21 cellular contexts compared by ENCODE assay signal in the genomic region with DNA sequence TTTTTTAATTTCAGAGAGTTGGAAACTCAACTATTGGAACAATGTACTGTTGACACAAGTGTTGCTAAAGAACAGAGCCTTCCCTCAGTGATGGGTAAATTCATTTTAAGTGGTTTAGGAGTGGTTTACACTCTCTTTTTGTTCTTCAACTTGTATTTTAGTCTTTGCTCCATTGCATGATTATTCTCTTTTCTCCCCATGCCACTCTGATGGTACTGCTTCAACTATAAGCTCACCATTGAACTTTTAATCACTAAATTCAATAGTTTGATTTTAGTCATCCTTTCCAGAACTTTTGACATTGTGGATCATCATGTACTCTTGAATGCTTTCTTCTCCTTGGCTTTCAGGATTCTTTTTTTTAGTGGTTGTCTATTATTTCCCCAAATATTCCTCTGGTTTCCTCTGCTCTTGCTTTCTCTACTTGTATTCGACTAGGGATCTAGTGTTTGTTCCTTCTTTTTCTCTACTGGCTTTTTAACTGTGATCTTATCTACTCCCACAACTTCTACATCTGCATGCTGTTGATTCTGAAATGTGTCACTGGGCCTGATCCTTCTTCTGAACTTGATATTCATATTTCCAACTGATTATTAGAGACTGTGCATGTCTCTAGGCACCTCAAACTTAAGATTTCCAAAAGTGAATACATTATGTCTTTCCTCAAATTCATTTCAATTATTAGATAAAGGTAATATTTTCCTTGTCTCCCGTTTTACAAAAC. TPM values are rescaled to one million over a fixed set of nuclear protein-coding genes. Genes with fewer than 3 reads are reported as not detected.
A peak's percentile ranks its signal among the peaks of the same experiment; 100 is the strongest.
DNase-seq lines count a peak whose midpoint lies in the region; ATAC-seq, FAIRE-seq and TF ChIP-seq lines count a peak whose summit lies in the region.
"Had no signal": no experiment of that assay in that cellular context is flagged by ENCODE, and none has a peak within 500 bp of the region (broad histone marks: within the 10 kb centered on the region; RNA-seq: fewer than 3 reads in every experiment).

No MANE protein-coding gene starts in this region.

- no peaks in the 10 kb centered on the region for H3K9me3 ChIP-seq in astrocyte (ENCODE audit: insufficient read depth, low read depth, low read length)
- H3K9me3 ChIP-seq: A549, Caco-2 had no signal

- H3K27me3 Mint-ChIP-seq in activated T-cell treated with anti-CD3 and anti-CD28 coated beads, Interleukin-2, amount 50 U/mL, for 72 hours (ENCODE audit: low read depth): no peaks in the 10 kb centered on the region
- H3K27me3 Mint-ChIP-seq in T-helper 2 cell treated with Interferon-gamma antibody and Interleukin-4, amounts not matched to agents 5 μg/mL and 100 μg/mL, for 36 hours (ENCODE audit: low read depth): no peaks in the 10 kb centered on the region
- no peaks in the 10 kb centered on the region for H3K27me3 Mint-ChIP-seq in astrocyte (ENCODE audit: low read depth, unreplicated experiment)
- H3K27me3 Mint-ChIP-seq: CD4-positive, alpha-beta T cell had no signal

- peaks cover 7% of the 10 kb centered on the region for H3K4me1 Mint-ChIP-seq in activated T-cell treated with anti-CD3 and anti-CD28 coated beads, Interleukin-2, amount 50 U/mL, for 72 hours (ENCODE audit: low read depth)
- peaks cover 5% of the 10 kb centered on the region for H3K4me1 Mint-ChIP-seq in T-helper 2 cell treated with Interferon-gamma antibody and Interleukin-4, amounts not matched to agents 5 μg/mL and 100 μg/mL, for 36 hours (ENCODE audit: low read depth)
- H3K4me1 Mint-ChIP-seq in astrocyte (ENCODE audit: low read depth, unreplicated experiment): peaks cover 9% of the 10 kb centered on the region
- H3K4me1 Mint-ChIP-seq in stimulated activated effector memory CD8-positive, alpha-beta T cell treated with anti-CD3 and anti-CD28 coated beads, Interleukin-12 subunit alpha, Interleukin-12 subunit beta, amount 100 ng/mL, for 72 hours: peaks cover 7% of the 10 kb centered on the region

- no peak for FAIRE-seq in astrocyte (lab: Jason Lieb, UNC)
- FAIRE-seq: A549 had no signal

- peaks cover 5% of the 10 kb centered on the region for H4K20me1 ChIP-seq in astrocyte (ENCODE audit: insufficient read depth, low read length)

- peaks cover 21% of the 10 kb centered on the region for H3K36me3 ChIP-seq in astrocyte (ENCODE audit: insufficient read depth, low read length)

- peaks cover 0 to 2% of the 10 kb centered on the region in 2 donors for H3K9me3 Mint-ChIP-seq in activated T-cell treated with anti-CD3 and anti-CD28 coated beads, Interleukin-2, amount 50 U/mL, for 72 hours
- H3K9me3 Mint-ChIP-seq in T-helper 2 cell treated with Interferon-gamma antibody and Interleukin-4, amounts not matched to agents 5 μg/mL and 100 μg/mL, for 36 hours: peaks cover 4% of the 10 kb centered on the region
- no peaks in the 10 kb centered on the region for H3K9me3 Mint-ChIP-seq in astrocyte (ENCODE audit: unreplicated experiment)
- H3K9me3 Mint-ChIP-seq in stimulated activated effector memory CD8-positive, alpha-beta T cell treated with anti-CD3 and anti-CD28 coated beads, Interleukin-12 subunit alpha, Interleukin-12 subunit beta, amount 100 ng/mL, for 72 hours: no peaks in the 10 kb centered on the region
- H3K9me3 Mint-ChIP-seq: CD4-positive, alpha-beta T cell; HFFc6 had no signal

- H3K4me3 ChIP-seq in astrocyte (ENCODE audit: insufficient read depth, low read depth, low read length): no peak overlapping the region
- H3K4me3 ChIP-seq: A549, PC-9 had no signal

- TF ChIP-seq CTCF in astrocyte (IDR thresholded peaks at IDR 0.05; ENCODE audit: insufficient read depth, low read depth, low read length): no peak

- H3K27me3 ChIP-seq in astrocyte (ENCODE audit: insufficient read depth, low read length): no peaks in the 10 kb centered on the region

- no peak overlapping the region for H3K4me3 Mint-ChIP-seq in activated T-cell treated with anti-CD3 and anti-CD28 coated beads, Interleukin-2, amount 50 U/mL, for 72 hours
- H3K4me3 Mint-ChIP-seq in T-helper 2 cell treated with Interferon-gamma antibody and Interleukin-4, amounts not matched to agents 5 μg/mL and 100 μg/mL, for 36 hours: no peak overlapping the region
- no peak overlapping the region for H3K4me3 Mint-ChIP-seq in astrocyte (ENCODE audit: unreplicated experiment)
- H3K4me3 Mint-ChIP-seq in stimulated activated effector memory CD8-positive, alpha-beta T cell treated with anti-CD3 and anti-CD28 coated beads, Interleukin-12 subunit alpha, Interleukin-12 subunit beta, amount 100 ng/mL, for 72 hours: no peak overlapping the region
- H3K4me3 Mint-ChIP-seq: CD4-positive, alpha-beta T cell; HFFc6 had no signal

- H3K27ac ChIP-seq in astrocyte (ENCODE audit: low read depth, low read length): no peak overlapping the region
- H3K27ac ChIP-seq: PC-9, RWPE1 had no signal

- peak overlapping the region; percentile 17 for H3K27ac Mint-ChIP-seq in activated T-cell treated with anti-CD3 and anti-CD28 coated beads, Interleukin-2, amount 50 U/mL, for 72 hours
- peak overlapping the region; percentile 3 for H3K27ac Mint-ChIP-seq in T-helper 2 cell treated with Interferon-gamma antibody and Interleukin-4, amounts not matched to agents 5 μg/mL and 100 μg/mL, for 36 hours
- peak overlapping the region; percentile 2 for H3K27ac Mint-ChIP-seq in astrocyte (ENCODE audit: unreplicated experiment)
- no peak overlapping the region for H3K27ac Mint-ChIP-seq in stimulated activated effector memory CD8-positive, alpha-beta T cell treated with anti-CD3 and anti-CD28 coated beads, Interleukin-12 subunit alpha, Interleukin-12 subunit beta, amount 100 ng/mL, for 72 hours
- H3K27ac Mint-ChIP-seq: CD4-positive, alpha-beta T cell; HFFc6 had no signal

- H3K9ac ChIP-seq in astrocyte (ENCODE audit: low read length): no peak overlapping the region

- ATAC-seq in activated T-cell treated with anti-CD3 and anti-CD28 coated beads, Interleukin-2, amount 50 U/mL, for 72 hours (replicated peaks in 1 of 2): peak; percentile 27 to 61
- peak; percentile 34 for ATAC-seq in stimulated activated effector memory CD8-positive, alpha-beta T cell treated with anti-CD3 and anti-CD28 coated beads, Interleukin-12 subunit alpha, Interleukin-12 subunit beta, amount 100 ng/mL, for 72 hours
- ATAC-seq: A549 had no signal

- H3K79me2 ChIP-seq in astrocyte (ENCODE audit: insufficient read depth, low read length): no peaks in the 10 kb centered on the region

- H3K4me1 ChIP-seq in astrocyte (ENCODE audit: insufficient read depth, low read length): peaks cover 9% of the 10 kb centered on the region
- H3K4me1 ChIP-seq: Caco-2 had no signal

- H3K4me2 ChIP-seq in astrocyte (ENCODE audit: low read length): no peak overlapping the region
- H3K4me2 ChIP-seq: PC-9 had no signal

- DNase-seq in activated T-cell treated with anti-CD3 and anti-CD28 coated beads, Interleukin-2, amount 50 U/mL, for 72 hours: no peak
- DNase-seq in activated T-cell treated with anti-CD3 and anti-CD28 coated beads, Interleukin-2, amount 50 U/mL, for 48 hours: no peak
- DNase-seq in T-helper 2 cell treated with Interferon-gamma antibody and Interleukin-4, amounts not matched to agents 5 μg/mL and 100 μg/mL, for 36 hours (ENCODE audit: low spot score): no peak
- DNase-seq in astrocyte (ENCODE audit: low read depth) (no peak), NCI-H345 treated with DMSO at 0.1 percent for 48 hours (lab: John Stamatoyannopoulos, UW; ENCODE audit: unreplicated experiment) (no peak), retina (no peak)
- no peak for DNase-seq in stimulated activated effector memory CD8-positive, alpha-beta T cell treated with anti-CD3 and anti-CD28 coated beads, Interleukin-12 subunit alpha, Interleukin-12 subunit beta, amount 100 ng/mL, for 72 hours (ENCODE audit: low spot score in 2 of 2)
- DNase-seq: Caco-2; CD4-positive, alpha-beta T cell; DMS153; GDM1; H7; HFFc6; NCI-H1417; NCI-H187; NCI-H2107; NCI-H226; NCI-H524 treated with DMSO at 0.1 percent for 48 hours; PC-9 had no signal

- peaks cover 6 to 25% of the 10 kb centered on the region in 2 donors for H3K36me3 Mint-ChIP-seq in activated T-cell treated with anti-CD3 and anti-CD28 coated beads, Interleukin-2, amount 50 U/mL, for 72 hours (ENCODE audit: insufficient read depth in 2 of 2)
- peaks cover 24% of the 10 kb centered on the region for H3K36me3 Mint-ChIP-seq in T-helper 2 cell treated with Interferon-gamma antibody and Interleukin-4, amounts not matched to agents 5 μg/mL and 100 μg/mL, for 36 hours (ENCODE audit: low read depth)
- peaks cover 9% of the 10 kb centered on the region for H3K36me3 Mint-ChIP-seq in astrocyte (ENCODE audit: low read depth, unreplicated experiment)
- peaks cover 90% of the 10 kb centered on the region for H3K36me3 Mint-ChIP-seq in stimulated activated effector memory CD8-positive, alpha-beta T cell treated with anti-CD3 and anti-CD28 coated beads, Interleukin-12 subunit alpha, Interleukin-12 subunit beta, amount 100 ng/mL, for 72 hours

- no peak overlapping the region for H2AFZ ChIP-seq in astrocyte (ENCODE audit: low read depth, low read length)
- H2AFZ ChIP-seq: PC-9 had no signal

RNA-seq across cellular contexts. Expression of a gene that starts 15.4 kb away (rescaled TPM):
- 10 to 100 TPM; 44.6 to 47.0 TPM for total RNA-seq in activated T-cell treated with anti-CD3 and anti-CD28 coated beads, Interleukin-2, amount 50 U/mL, for 72 hours
- total RNA-seq in astrocyte: 92.5 and 98.7 TPM in 2 replicates

RNA-seq across cellular contexts. Expression of a gene that starts 29.3 kb away (rescaled TPM):
- total RNA-seq in activated T-cell treated with anti-CD3 and anti-CD28 coated beads, Interleukin-2, amount 50 U/mL, for 72 hours: 100 to 1,000 TPM; 177 to 194 TPM
- total RNA-seq in astrocyte: 215 and 232 TPM in 2 replicates
